Comparison of ENCODE assay signal across 1 cellular context in the genomic region with DNA sequence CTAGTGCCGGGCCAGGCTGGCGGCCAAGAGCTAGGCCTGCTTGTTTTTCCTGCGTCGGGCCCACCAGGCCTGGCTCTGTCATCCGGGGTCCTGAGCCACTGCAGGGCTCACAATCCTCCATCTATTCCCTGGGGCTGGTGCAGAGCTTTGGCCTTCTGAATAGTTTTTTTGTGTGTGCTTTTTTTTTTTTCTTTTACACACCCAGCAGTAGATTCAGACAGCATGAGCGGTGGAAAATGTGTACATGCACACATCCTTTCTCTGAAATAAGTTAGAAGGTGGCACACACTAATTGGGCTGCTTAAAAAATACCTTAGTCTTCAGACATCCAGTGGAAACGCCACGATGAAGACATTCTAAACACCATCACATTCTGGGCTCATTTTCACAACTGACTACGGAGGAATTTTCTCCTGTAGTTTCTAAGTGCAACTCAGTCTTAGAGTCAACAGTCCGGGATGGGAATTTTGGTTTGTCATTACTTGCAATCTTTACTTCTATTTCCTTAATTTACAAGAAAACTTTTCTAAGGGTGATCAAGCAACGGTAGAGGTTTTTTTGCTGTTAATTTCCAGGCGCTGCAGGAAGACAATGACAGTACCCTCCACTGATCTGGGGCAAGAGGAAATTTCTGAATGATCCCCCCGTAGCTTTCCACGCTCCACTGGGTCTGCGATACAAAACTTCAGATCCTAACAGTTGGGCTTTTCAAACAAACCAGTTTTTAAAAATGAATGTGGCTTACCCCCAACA.
TF ChIP-seq lines count a peak whose summit lies in the region.

No MANE protein-coding gene starts in this region.

TF ChIP-seq in K562, 482 proteins besides CTCF, POLR2A, EP300 and RAD21 (continued from another document):
- TF ChIP-seq CHD2 (IDR thresholded peaks at IDR 0.05; ENCODE audit: low read depth, low read length) = 0 out of 2 replicates have a peak, but pooled peaks have one; percentile 35
- TF ChIP-seq ESRRB (CRISPR knock-in tag; IDR thresholded peaks at IDR 0.05; ENCODE audit: borderline replicate concordance) = no peak
- no peak for TF ChIP-seq EGR1 (conservative IDR thresholded peaks at IDR 0.05)
- TF ChIP-seq NFRKB (IDR thresholded peaks at IDR 0.05; ENCODE audit: low read depth) = peak; percentile 32; the same call in 1 of the 2 replicates
- TF ChIP-seq, protein P1, sequence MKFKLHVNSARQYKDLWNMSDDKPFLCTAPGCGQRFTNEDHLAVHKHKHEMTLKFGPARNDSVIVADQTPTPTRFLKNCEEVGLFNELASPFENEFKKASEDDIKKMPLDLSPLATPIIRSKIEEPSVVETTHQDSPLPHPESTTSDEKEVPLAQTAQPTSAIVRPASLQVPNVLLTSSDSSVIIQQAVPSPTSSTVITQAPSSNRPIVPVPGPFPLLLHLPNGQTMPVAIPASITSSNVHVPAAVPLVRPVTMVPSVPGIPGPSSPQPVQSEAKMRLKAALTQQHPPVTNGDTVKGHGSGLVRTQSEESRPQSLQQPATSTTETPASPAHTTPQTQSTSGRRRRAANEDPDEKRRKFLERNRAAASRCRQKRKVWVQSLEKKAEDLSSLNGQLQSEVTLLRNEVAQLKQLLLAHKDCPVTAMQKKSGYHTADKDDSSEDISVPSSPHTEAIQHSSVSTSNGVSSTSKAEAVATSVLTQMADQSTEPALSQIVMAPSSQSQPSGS (CRISPR knock-in tag; IDR thresholded peaks at IDR 0.05) = no peak
- no peak for TF ChIP-seq SMAD1 (IDR thresholded peaks at IDR 0.05; ENCODE audit: low read depth, low read length, partially characterized antibody)
- TF ChIP-seq CHD1 (IDR thresholded peaks at IDR 0.05; ENCODE audit: low read length) = peak; percentile 72
- TF ChIP-seq, protein P2, sequence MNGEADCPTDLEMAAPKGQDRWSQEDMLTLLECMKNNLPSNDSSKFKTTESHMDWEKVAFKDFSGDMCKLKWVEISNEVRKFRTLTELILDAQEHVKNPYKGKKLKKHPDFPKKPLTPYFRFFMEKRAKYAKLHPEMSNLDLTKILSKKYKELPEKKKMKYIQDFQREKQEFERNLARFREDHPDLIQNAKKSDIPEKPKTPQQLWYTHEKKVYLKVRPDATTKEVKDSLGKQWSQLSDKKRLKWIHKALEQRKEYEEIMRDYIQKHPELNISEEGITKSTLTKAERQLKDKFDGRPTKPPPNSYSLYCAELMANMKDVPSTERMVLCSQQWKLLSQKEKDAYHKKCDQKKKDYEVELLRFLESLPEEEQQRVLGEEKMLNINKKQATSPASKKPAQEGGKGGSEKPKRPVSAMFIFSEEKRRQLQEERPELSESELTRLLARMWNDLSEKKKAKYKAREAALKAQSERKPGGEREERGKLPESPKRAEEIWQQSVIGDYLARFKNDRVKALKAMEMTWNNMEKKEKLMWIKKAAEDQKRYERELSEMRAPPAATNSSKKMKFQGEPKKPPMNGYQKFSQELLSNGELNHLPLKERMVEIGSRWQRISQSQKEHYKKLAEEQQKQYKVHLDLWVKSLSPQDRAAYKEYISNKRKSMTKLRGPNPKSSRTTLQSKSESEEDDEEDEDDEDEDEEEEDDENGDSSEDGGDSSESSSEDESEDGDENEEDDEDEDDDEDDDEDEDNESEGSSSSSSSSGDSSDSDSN (IDR thresholded peaks at IDR 0.05; ENCODE audit: borderline replicate concordance in 1 of 2, low read depth in 2 of 2, low read length in 2 of 2) = 0 out of 4 replicates have a peak, but pooled peaks of 1 of the 2 experiments have one; percentile 33
- peak; percentile 13; the same call in 1 of the 2 replicates for TF ChIP-seq ZKSCAN8 (CRISPR knock-in tag; IDR thresholded peaks at IDR 0.05)
- TF ChIP-seq NRF1 (conservative IDR thresholded peaks at IDR 0.05 in 1 of 2, IDR thresholded peaks at IDR 0.05 in 1 of 2) = peak in 1 of 2 experiments; percentile 10; a peak in 1 of 4 replicates
- TF ChIP-seq RB1 (IDR thresholded peaks at IDR 0.05; ENCODE audit: low read depth) = 0 out of 2 replicates have a peak, but pooled peaks have one; percentile 5
- TF ChIP-seq, protein P3, sequence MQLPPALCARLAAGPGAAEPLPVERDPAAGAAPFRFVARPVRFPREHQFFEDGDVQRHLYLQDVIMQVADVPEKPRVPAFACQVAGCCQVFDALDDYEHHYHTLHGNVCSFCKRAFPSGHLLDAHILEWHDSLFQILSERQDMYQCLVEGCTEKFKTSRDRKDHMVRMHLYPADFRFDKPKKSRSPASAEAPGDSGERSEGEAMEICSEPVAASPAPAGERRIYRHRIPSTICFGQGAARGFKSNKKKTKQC (CRISPR knock-in tag; IDR thresholded peaks at IDR 0.05) = no peak; the same call in 1 of the 2 replicates
- TF ChIP-seq, protein P4, sequence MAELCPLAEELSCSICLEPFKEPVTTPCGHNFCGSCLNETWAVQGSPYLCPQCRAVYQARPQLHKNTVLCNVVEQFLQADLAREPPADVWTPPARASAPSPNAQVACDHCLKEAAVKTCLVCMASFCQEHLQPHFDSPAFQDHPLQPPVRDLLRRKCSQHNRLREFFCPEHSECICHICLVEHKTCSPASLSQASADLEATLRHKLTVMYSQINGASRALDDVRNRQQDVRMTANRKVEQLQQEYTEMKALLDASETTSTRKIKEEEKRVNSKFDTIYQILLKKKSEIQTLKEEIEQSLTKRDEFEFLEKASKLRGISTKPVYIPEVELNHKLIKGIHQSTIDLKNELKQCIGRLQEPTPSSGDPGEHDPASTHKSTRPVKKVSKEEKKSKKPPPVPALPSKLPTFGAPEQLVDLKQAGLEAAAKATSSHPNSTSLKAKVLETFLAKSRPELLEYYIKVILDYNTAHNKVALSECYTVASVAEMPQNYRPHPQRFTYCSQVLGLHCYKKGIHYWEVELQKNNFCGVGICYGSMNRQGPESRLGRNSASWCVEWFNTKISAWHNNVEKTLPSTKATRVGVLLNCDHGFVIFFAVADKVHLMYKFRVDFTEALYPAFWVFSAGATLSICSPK (IDR thresholded peaks at IDR 0.05; ENCODE audit: borderline replicate concordance) = no peak
- no peak for TF ChIP-seq TCF7L2 (IDR thresholded peaks at IDR 0.05; ENCODE audit: low read depth, low read length)
- TF ChIP-seq KLF16 (IDR thresholded peaks at IDR 0.05) = 0 out of 2 replicates have a peak, but pooled peaks have one; percentile 7
- TF ChIP-seq, protein P5, sequence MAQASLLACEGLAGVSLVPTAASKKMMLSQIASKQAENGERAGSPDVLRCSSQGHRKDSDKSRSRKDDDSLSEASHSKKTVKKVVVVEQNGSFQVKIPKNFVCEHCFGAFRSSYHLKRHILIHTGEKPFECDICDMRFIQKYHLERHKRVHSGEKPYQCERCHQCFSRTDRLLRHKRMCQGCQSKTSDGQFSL (CRISPR knock-in tag; IDR thresholded peaks at IDR 0.05) = no peak
- TF ChIP-seq, protein P5 (tag; IDR thresholded peaks at IDR 0.05) = no peak
- TF ChIP-seq FOXK1 (CRISPR knock-in tag; IDR thresholded peaks at IDR 0.05; ENCODE audit: borderline replicate concordance) = no peak
- TF ChIP-seq L3MBTL2 (IDR thresholded peaks at IDR 0.05) = 0 out of 2 replicates have a peak, but pooled peaks have one; percentile 41
- TF ChIP-seq, protein P6, sequence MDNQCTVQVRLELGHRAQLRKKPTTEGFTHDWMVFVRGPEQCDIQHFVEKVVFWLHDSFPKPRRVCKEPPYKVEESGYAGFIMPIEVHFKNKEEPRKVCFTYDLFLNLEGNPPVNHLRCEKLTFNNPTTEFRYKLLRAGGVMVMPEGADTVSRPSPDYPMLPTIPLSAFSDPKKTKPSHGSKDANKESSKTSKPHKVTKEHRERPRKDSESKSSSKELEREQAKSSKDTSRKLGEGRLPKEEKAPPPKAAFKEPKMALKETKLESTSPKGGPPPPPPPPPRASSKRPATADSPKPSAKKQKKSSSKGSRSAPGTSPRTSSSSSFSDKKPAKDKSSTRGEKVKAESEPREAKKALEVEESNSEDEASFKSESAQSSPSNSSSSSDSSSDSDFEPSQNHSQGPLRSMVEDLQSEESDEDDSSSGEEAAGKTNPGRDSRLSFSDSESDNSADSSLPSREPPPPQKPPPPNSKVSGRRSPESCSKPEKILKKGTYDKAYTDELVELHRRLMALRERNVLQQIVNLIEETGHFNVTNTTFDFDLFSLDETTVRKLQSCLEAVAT (IDR thresholded peaks at IDR 0.05) = peak in 1 of 2 experiments; percentile 63; a peak in 1 of 4 replicates
- TF ChIP-seq EHMT2 (IDR thresholded peaks at IDR 0.05) = no peak
- TF ChIP-seq GABPA (tag; conservative IDR thresholded peaks at IDR 0.05; ENCODE audit: low read depth) = peak; percentile 81; the same call in 1 of the 2 replicates
- TF ChIP-seq, protein P7, sequence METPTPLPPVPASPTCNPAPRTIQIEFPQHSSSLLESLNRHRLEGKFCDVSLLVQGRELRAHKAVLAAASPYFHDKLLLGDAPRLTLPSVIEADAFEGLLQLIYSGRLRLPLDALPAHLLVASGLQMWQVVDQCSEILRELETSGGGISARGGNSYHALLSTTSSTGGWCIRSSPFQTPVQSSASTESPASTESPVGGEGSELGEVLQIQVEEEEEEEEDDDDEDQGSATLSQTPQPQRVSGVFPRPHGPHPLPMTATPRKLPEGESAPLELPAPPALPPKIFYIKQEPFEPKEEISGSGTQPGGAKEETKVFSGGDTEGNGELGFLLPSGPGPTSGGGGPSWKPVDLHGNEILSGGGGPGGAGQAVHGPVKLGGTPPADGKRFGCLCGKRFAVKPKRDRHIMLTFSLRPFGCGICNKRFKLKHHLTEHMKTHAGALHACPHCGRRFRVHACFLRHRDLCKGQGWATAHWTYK (CRISPR knock-in tag; IDR thresholded peaks at IDR 0.05) = no peak
- TF ChIP-seq, protein P8, sequence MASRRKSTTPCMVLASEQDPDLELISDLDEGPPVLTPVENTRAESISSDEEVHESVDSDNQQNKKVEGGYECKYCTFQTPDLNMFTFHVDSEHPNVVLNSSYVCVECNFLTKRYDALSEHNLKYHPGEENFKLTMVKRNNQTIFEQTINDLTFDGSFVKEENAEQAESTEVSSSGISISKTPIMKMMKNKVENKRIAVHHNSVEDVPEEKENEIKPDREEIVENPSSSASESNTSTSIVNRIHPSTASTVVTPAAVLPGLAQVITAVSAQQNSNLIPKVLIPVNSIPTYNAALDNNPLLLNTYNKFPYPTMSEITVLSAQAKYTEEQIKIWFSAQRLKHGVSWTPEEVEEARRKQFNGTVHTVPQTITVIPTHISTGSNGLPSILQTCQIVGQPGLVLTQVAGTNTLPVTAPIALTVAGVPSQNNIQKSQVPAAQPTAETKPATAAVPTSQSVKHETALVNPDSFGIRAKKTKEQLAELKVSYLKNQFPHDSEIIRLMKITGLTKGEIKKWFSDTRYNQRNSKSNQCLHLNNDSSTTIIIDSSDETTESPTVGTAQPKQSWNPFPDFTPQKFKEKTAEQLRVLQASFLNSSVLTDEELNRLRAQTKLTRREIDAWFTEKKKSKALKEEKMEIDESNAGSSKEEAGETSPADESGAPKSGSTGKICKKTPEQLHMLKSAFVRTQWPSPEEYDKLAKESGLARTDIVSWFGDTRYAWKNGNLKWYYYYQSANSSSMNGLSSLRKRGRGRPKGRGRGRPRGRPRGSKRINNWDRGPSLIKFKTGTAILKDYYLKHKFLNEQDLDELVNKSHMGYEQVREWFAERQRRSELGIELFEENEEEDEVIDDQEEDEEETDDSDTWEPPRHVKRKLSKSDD (conservative IDR thresholded peaks at IDR 0.05; ENCODE audit: low read length) = no peak
- TF ChIP-seq BRF1 (IDR thresholded peaks at IDR 0.05; ENCODE audit: borderline replicate concordance, extremely low read depth, insufficient read length) = no peak
- TF ChIP-seq, protein P9, sequence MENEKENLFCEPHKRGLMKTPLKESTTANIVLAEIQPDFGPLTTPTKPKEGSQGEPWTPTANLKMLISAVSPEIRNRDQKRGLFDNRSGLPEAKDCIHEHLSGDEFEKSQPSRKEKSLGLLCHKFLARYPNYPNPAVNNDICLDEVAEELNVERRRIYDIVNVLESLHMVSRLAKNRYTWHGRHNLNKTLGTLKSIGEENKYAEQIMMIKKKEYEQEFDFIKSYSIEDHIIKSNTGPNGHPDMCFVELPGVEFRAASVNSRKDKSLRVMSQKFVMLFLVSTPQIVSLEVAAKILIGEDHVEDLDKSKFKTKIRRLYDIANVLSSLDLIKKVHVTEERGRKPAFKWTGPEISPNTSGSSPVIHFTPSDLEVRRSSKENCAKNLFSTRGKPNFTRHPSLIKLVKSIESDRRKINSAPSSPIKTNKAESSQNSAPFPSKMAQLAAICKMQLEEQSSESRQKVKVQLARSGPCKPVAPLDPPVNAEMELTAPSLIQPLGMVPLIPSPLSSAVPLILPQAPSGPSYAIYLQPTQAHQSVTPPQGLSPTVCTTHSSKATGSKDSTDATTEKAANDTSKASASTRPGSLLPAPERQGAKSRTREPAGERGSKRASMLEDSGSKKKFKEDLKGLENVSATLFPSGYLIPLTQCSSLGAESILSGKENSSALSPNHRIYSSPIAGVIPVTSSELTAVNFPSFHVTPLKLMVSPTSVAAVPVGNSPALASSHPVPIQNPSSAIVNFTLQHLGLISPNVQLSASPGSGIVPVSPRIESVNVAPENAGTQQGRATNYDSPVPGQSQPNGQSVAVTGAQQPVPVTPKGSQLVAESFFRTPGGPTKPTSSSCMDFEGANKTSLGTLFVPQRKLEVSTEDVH (IDR thresholded peaks at IDR 0.05; ENCODE audit: low read depth, partially characterized antibody) = peak; percentile 10
- 0 out of 2 replicates have a peak, but pooled peaks have one; percentile 1 for TF ChIP-seq ZNF24 (IDR thresholded peaks at IDR 0.05)
- TF ChIP-seq, protein P10, sequence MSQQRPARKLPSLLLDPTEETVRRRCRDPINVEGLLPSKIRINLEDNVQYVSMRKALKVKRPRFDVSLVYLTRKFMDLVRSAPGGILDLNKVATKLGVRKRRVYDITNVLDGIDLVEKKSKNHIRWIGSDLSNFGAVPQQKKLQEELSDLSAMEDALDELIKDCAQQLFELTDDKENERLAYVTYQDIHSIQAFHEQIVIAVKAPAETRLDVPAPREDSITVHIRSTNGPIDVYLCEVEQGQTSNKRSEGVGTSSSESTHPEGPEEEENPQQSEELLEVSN (IDR thresholded peaks at IDR 0.05; ENCODE audit: borderline replicate concordance in 1 of 2, extremely low read depth in 1 of 2, insufficient read depth in 1 of 2, insufficient read length in 1 of 2, low read depth in 1 of 2, low read length in 1 of 2, poor library complexity in 1 of 2, severe bottlenecking in 1 of 2) = peak in 1 of 2 experiments; percentile 6
- TF ChIP-seq, protein P11, sequence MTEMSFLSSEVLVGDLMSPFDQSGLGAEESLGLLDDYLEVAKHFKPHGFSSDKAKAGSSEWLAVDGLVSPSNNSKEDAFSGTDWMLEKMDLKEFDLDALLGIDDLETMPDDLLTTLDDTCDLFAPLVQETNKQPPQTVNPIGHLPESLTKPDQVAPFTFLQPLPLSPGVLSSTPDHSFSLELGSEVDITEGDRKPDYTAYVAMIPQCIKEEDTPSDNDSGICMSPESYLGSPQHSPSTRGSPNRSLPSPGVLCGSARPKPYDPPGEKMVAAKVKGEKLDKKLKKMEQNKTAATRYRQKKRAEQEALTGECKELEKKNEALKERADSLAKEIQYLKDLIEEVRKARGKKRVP (CRISPR knock-in tag; IDR thresholded peaks at IDR 0.05) = peak; percentile 38; the same call in 1 of the 2 replicates
- TF ChIP-seq PYGO2 (tag; IDR thresholded peaks at IDR 0.05) = no peak
- no peak for TF ChIP-seq ARID2 (IDR thresholded peaks at IDR 0.05)
- TF ChIP-seq MTF1 (CRISPR knock-in tag; IDR thresholded peaks at IDR 0.05; ENCODE audit: borderline replicate concordance) = 0 out of 2 replicates have a peak, but pooled peaks have one; percentile 11
- peak; percentile 12 for TF ChIP-seq POLR2B (IDR thresholded peaks at IDR 0.05; ENCODE audit: low read depth, partially characterized antibody)
- no peak for TF ChIP-seq BCOR (IDR thresholded peaks at IDR 0.05)
- TF ChIP-seq TBL1XR1 (IDR thresholded peaks at IDR 0.05; ENCODE audit: low read length in 2 of 2) = no peak
TF ChIP-seq in K562: peak in this region for 19.
